1 cellular context compared by ENCODE assay signal in the genomic region with DNA sequence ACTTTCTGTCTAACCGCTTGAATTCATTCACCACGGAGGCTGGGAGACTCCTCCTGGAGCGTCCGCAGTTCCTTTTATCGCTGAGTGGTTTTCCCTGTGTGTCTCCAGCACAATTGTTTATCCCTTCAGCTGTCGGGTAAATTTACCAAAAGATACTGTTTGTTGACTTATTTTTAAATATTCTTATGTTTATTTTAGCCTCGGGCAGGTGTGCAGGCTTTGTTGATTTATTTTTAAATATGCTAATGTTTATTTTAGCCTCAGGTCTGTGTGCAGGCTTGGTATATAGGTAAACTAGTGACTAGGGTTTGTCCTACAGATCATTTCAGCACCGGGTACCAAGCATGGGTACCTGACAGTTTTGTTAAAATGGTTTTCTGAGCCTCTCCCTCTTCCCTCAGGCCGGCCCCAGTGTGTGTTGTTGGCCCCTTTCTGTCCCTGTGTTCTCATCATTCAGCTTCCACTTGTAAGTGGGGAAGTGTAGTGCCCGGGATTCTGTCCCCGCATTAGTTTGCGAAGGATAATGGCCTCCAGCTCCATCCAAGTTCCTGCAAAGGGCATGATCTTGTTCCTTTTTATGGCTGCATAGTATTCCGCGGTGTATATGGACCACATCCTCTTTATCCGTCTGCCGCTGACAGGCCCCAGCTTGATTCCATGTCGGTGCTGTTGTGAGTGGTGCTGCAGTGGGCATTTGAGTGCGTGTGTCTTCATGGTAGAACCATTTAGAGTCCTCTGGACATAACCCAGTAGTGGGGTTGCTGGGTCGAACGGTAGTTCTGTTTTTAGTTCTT.
TF ChIP-seq lines count a peak whose summit lies in the region.

No MANE protein-coding gene starts in this region.

TF ChIP-seq in liver, 16 proteins besides CTCF, POLR2A, EP300 and RAD21:
- no peak for TF ChIP-seq TAF1 (conservative IDR thresholded peaks at IDR 0.05)
- no peak for TF ChIP-seq FOXA2 (IDR thresholded peaks at IDR 0.05)
- no peak for TF ChIP-seq FOXA1 (IDR thresholded peaks at IDR 0.05)
TF ChIP-seq in liver: peak in this region for 0.
